In the genomic region with DNA sequence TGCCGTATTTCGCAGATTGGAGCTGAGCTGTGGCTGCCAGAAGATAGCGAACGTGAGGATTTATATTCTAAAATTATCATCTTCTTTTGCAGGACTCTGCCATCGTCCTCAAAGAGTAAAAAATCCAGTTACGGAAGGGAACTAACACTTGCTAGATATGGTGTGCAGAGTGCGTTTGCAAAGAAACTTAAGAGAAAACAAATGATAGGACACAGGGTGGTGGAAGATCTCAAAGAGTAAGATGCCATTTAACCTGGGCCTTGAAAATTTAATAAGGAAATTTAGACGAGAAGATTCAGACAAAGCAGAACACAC, we compare ENCODE assay signal across 8 cellular contexts. TPM values are rescaled to one million over a fixed set of nuclear protein-coding genes. Genes with fewer than 3 reads are reported as not detected.
A peak's percentile ranks its signal among the peaks of the same experiment; 100 is the strongest.
DNase-seq lines count a peak whose midpoint lies in the region; ATAC-seq, FAIRE-seq and TF ChIP-seq lines count a peak whose summit lies in the region.

No MANE protein-coding gene starts in this region.

- in situ Hi-C loops in HepG2 (cut with HindIII; ENCODE audit: extremely low pct_ligation_motif_present, low pct_unique_long_range_greater_than_20kb), result loop anchor here (5.0 to 10.0 kb wide), 2 partner anchors 130 to 307 kb away; no protein-coding TSS in a partner anchor

- H3K4me3 ChIP-seq in A549 (peak overlapping the region; percentile 77), HCT116 (replicated peaks in 1 of 2; ENCODE audit: low read depth in 1 of 2, low read length in 2 of 2) (peak overlapping the region; percentile 72 to 87), adrenal gland (peak overlapping the region; percentile 1 to 66 (median 29)), HepG2 (replicated peaks in 1 of 3; ENCODE audit: insufficient read depth in 1 of 3, low read depth in 2 of 3, low read length in 3 of 3) (peak overlapping the region; percentile 72 to 98 (median 83))

- intact Hi-C loops in HCT116 (cut with micrococcal nuclease), result loop anchor here (5.0 kb wide), 1 partner anchor 455 kb away; no protein-coding TSS in a partner anchor
- intact Hi-C loops in adrenal gland (cut with DNase I), result no loop called here
- intact Hi-C loops in HepG2 (cut with micrococcal nuclease; ENCODE audit: unreplicated experiment), result loop anchor here (1.0 kb wide), 1 partner anchor 128 kb away; no protein-coding TSS in a partner anchor

- TF ChIP-seq POLR2A in A549 (IDR thresholded peaks at IDR 0.05; ENCODE audit: low read length) (no peak), HCT116 (IDR thresholded peaks at IDR 0.05; ENCODE audit: borderline replicate concordance, extremely low read depth, insufficient read depth, insufficient read length) (no peak), adrenal gland (IDR thresholded peaks at IDR 0.05) (peak in 1 of 2 donors; percentile 22), HepG2 (IDR thresholded peaks at IDR 0.05; ENCODE audit: insufficient read depth in 1 of 2, low read depth in 2 of 2, low read length in 2 of 2) (no peak; a peak in 1 of 4 replicates)

- DNase-seq in A549 (ENCODE audit: low read depth in 1 of 2, low spot score in 1 of 2), result no peak
- DNase-seq in HCT116 (ENCODE audit: low read depth, low spot score), result no peak
- no peak for DNase-seq in adrenal gland
- no peak for DNase-seq in HepG2 (ENCODE audit: low spot score)
- no peak for DNase-seq in putamen (ENCODE audit: low spot score)
- no peak for DNase-seq in NCI-H2081 treated with DMSO at 0.1 percent for 48 hours (lab: John Stamatoyannopoulos, UW)
- no peak for DNase-seq in ecto neural progenitor cell (ENCODE audit: low spot score)

- 0 out of 4 replicates have a peak, but pooled peaks cover 0 to 2% of the 10 kb centered on the region in 2 experiments for H3K36me3 ChIP-seq in HCT116 (ENCODE audit: control insufficient read depth in 1 of 2, insufficient read depth in 2 of 2, low read length in 2 of 2)
- no peaks in the 10 kb centered on the region for H3K36me3 ChIP-seq in adrenal gland (replicated peaks in 1 of 2)
- H3K36me3 ChIP-seq in HepG2 (replicated peaks in 1 of 2; ENCODE audit: control insufficient read depth in 1 of 2, insufficient read depth in 2 of 2, low read length in 2 of 2), result no peaks in the 10 kb centered on the region

- H3K9me3 ChIP-seq in A549, result no peaks in the 10 kb centered on the region
- no peaks in the 10 kb centered on the region for H3K9me3 ChIP-seq in HCT116 (ENCODE audit: control insufficient read depth in 1 of 2, insufficient read depth in 1 of 2, low read depth in 1 of 2, low read length in 2 of 2)
- no peaks in the 10 kb centered on the region for H3K9me3 ChIP-seq in adrenal gland (replicated peaks in 1 of 3)
- H3K9me3 ChIP-seq in HepG2 (ENCODE audit: low read length), result no peaks in the 10 kb centered on the region

- TF ChIP-seq CTCF in A549 (IDR thresholded peaks at IDR 0.05) (0 out of 3 replicates have a peak, but pooled peaks have one; percentile 1), HCT116 (IDR thresholded peaks at IDR 0.05 in 2 of 3, conservative IDR thresholded peaks at IDR 0.05 in 1 of 3; ENCODE audit: borderline replicate concordance in 1 of 3, insufficient read depth in 1 of 3, low read depth in 2 of 3, low read length in 2 of 3) (no peak), adrenal gland (IDR thresholded peaks at IDR 0.05) (no peak), HepG2 (CRISPR knock-in tag; IDR thresholded peaks at IDR 0.05) (no peak)

- H3K4me1 ChIP-seq in A549 (peaks cover 7% of the 10 kb centered on the region; the same call in 1 of the 3 replicates), HCT116 (ENCODE audit: control insufficient read depth in 1 of 2, insufficient read depth in 2 of 2, low read length in 2 of 2) (peaks cover 3 to 17% of the 10 kb centered on the region in 2 experiments; a peak in 3 of 4 replicates), adrenal gland (replicated peaks in 1 of 2) (peaks cover 6 to 28% of the 10 kb centered on the region in 2 donors), HepG2 (ENCODE audit: insufficient read depth, low read length) (peaks cover 16% of the 10 kb centered on the region)

- H2AFZ ChIP-seq in HCT116 (ENCODE audit: low read depth, low read length, poor library complexity, severe bottlenecking), result peak overlapping the region; percentile 55
- H2AFZ ChIP-seq in HepG2 (ENCODE audit: low read length), result peak overlapping the region; percentile 96

- 2% methylated on average over 8 of the region's 8 CpGs for WGBS in A549 (ENCODE audit: missing lambda C conversion rate)
- 0 to 1% (median 1%) methylated on average over 8 of the region's 8 CpGs for WGBS in adrenal gland, 4 donors
- under 1% methylated on average over 8 of the region's 8 CpGs for WGBS in HepG2 (ENCODE audit: low lambda C conversion rate)

- FAIRE-seq in A549 (lab: Jason Lieb, UNC) (no peak), HepG2 (lab: Jason Lieb, UNC) (no peak)

- no peaks in the 10 kb centered on the region; the same call in 1 of the 2 replicates for H4K20me1 ChIP-seq in HCT116 (ENCODE audit: insufficient read depth)
- H4K20me1 ChIP-seq in HepG2 (ENCODE audit: insufficient read depth, low read length), result no peaks in the 10 kb centered on the region

- H3K4me2 ChIP-seq in A549 (peak overlapping the region; percentile 71), HCT116 (ENCODE audit: low read length) (peak overlapping the region; percentile 81), HepG2 (ENCODE audit: low read depth, low read length) (peak overlapping the region; percentile 70)

- TF ChIP-seq RAD21 in A549 (conservative IDR thresholded peaks at IDR 0.05 in 1 of 2, IDR thresholded peaks at IDR 0.05 in 1 of 2) (no peak), HCT116 (IDR thresholded peaks at IDR 0.05; ENCODE audit: low read depth) (peak; percentile 34), HepG2 (CRISPR knock-in tag; IDR thresholded peaks at IDR 0.05) (no peak)

- H3K27ac ChIP-seq in A549, result peak overlapping the region; percentile 92 to 95
- peak overlapping the region; percentile 66 for H3K27ac ChIP-seq in HCT116 (ENCODE audit: low read depth, low read length)
- H3K27ac ChIP-seq in adrenal gland, result peak overlapping the region; percentile 69 to 98 (median 89)
- peak overlapping the region; percentile 85 for H3K27ac ChIP-seq in HepG2 (ENCODE audit: extremely low read length, insufficient read depth, low read length)

- H3K27me3 ChIP-seq in HCT116 (ENCODE audit: insufficient read depth, low read length) (no peaks in the 10 kb centered on the region), adrenal gland (no peaks in the 10 kb centered on the region), HepG2 (ENCODE audit: control insufficient read depth in 1 of 2, insufficient read depth in 2 of 2, low read length in 2 of 2) (no peaks in the 10 kb centered on the region; a peak in 1 of 5 replicates)

- BruUV-seq in HCT116 (replicated peaks; lab: Mats Ljungman, UMichigan) (TSS peak; percentile 81), HepG2 (replicated peaks; lab: Mats Ljungman, UMichigan) (TSS peak; percentile 83)

- ATAC-seq in A549 (peak; percentile 37 to 43; a peak in 4 of 6 replicates), HCT116 (no peak), HepG2 (peak; percentile 17; the same call in 2 of the 3 replicates), HG02970 (IDR thresholded peaks at IDR 0.05; ENCODE audit: low FRiP score, unreplicated experiment) (no peak)

- peaks cover 82% of the 10 kb centered on the region for H3K79me2 ChIP-seq in HCT116 (ENCODE audit: insufficient read depth, low read length)
- peaks cover 26% of the 10 kb centered on the region for H3K79me2 ChIP-seq in HepG2 (ENCODE audit: insufficient read depth, low read length)

- TF ChIP-seq EP300 in A549 (IDR thresholded peaks at IDR 0.05) (no peak), HepG2 (IDR thresholded peaks at IDR 0.05; ENCODE audit: low read depth in 2 of 2, low read length in 2 of 2) (no peak), HepG2 (CRISPR knock-in tag; IDR thresholded peaks at IDR 0.05; ENCODE audit: borderline replicate concordance) (no peak)

- POLR2A ChIA-PET in A549 (lab: Yijun Ruan, JAX), result interaction anchor here (1.3 kb wide), 1 partner anchor 301 kb away, joined by 3 read pairs; no protein-coding TSS in a partner anchor
- POLR2A ChIA-PET in HCT116 (lab: Charles Lee), result no interaction called here
- POLR2A ChIA-PET in HepG2 (lab: Yijun Ruan, JAX), result no interaction called here

- H3K9me2 ChIP-seq in HCT116 (ENCODE audit: insufficient read depth), result no peaks in the 10 kb centered on the region

- H3K9ac ChIP-seq in HCT116 (ENCODE audit: low read length) (peak overlapping the region; percentile 81), HepG2 (ENCODE audit: insufficient read depth, low read depth, low read length) (peak overlapping the region; percentile 89)

- CTCF ChIA-PET in A549 (lab: Yijun Ruan, JAX) (interaction anchor here (0.7 to 1.4 kb wide), 6 partner anchors 8 to 194 kb away, joined by 3 to 4 read pairs (median 3); no protein-coding TSS in a partner anchor), HCT116 (lab: Charles Lee) (interaction anchor here (0.7 kb wide), 1 partner anchor 128 kb away, joined by 5 read pairs; no protein-coding TSS in a partner anchor), HepG2 (lab: Yijun Ruan, JAX; ENCODE audit: low intra/inter-chr PET ratio, low total read pairs) (interaction anchor here (1.5 kb wide), 1 partner anchor 128 kb away, joined by 7 read pairs; no protein-coding TSS in a partner anchor)

- RAD21 ChIA-PET in HCT116 (lab: Charles Lee; ENCODE audit: low non-redundant PET in 1 of 2, low total read pairs in 2 of 2, uncharacterized antibody in 2 of 2, unreplicated experiment in 2 of 2), result interaction anchor here in 1 of 2 experiments (0.7 kb wide), 1 partner anchor 69 kb away, joined by 4 read pairs; no protein-coding TSS in a partner anchor

RNA-seq across cellular contexts. Expression of a gene that starts 0.6 kb away (rescaled TPM):
- 22.8 and 56.7 TPM in 2 replicates for polyA plus RNA-seq in A549 (2011; rRNA removed)
- 4.6 and 6.5 TPM in 2 replicates for polyA plus RNA-seq in A549 (2012; cell fraction: cytosol; rRNA removed)
- polyA plus RNA-seq in A549 (2012; cell fraction: nucleus; rRNA removed), result 2.2 and 4.2 TPM in 2 replicates
- polyA plus RNA-seq in A549 (2017; fragmentation: RNase III; extraction: RNeasy Plus Mini Kit Qiagen cat#74134 plus additional on column Dnase treatment), result 51.8 to 58.5 TPM (median 56.0 TPM) in 3 replicates
- 2.7 and 2.9 TPM in 2 replicates for polyA minus RNA-seq in A549 (2011; rRNA and poly(A)+ RNA removed)
- 39.5 TPM for total RNA-seq in HCT116 (2021; ENCODE audit: unreplicated experiment)
- 11.3 and 15.3 TPM in 2 replicates for polyA plus RNA-seq in HCT116 (2012)
- total RNA-seq in adrenal gland, result 10 to 100 TPM; 15.3 to 49.6 (median 34.9) TPM
- polyA plus RNA-seq in adrenal gland, result 10 to 100 TPM; 41.6 to 65.6 (median 61.1) TPM
- 37.1 and 49.6 TPM in 2 replicates for total RNA-seq in HepG2 (2016; rRNA removed; fragmentation: Illumina TruSeq; extraction: Trizol)
- 3.9 and 6.1 TPM in 2 replicates for total RNA-seq in HepG2 (2016; cell fraction: cytosol; rRNA removed; fragmentation: Illumina TruSeq; extraction: Trizol; ENCODE audit: low read depth)
- total RNA-seq in HepG2 (2016; cell fraction: insoluble cytoplasmic fraction; rRNA removed; fragmentation: Illumina TruSeq; extraction: Trizol), result 35.3 and 53.0 TPM in 2 replicates
- 11.4 and 13.1 TPM in 2 replicates for total RNA-seq in HepG2 (2016; cell fraction: membrane; rRNA removed; fragmentation: Illumina TruSeq; extraction: Trizol)
- total RNA-seq in HepG2 (2016; cell fraction: nucleus; rRNA removed; fragmentation: Illumina TruSeq; extraction: Trizol), result 32.4 and 39.1 TPM in 2 replicates
- polyA plus RNA-seq in HepG2 (2011; rRNA removed), result 8.3 and 9.7 TPM in 2 replicates
- polyA plus RNA-seq in HepG2 (2011; cell fraction: cytosol; rRNA removed), result 2.7 and 4.9 TPM in 2 replicates
- polyA plus RNA-seq in HepG2 (2011; cell fraction: nucleus; rRNA removed), result 5.9 and 7.9 TPM in 2 replicates
- 21.4 and 27.3 TPM in 2 replicates for polyA plus RNA-seq in HepG2 (2012)
- polyA plus RNA-seq in HepG2 (2016; cell fraction: cytosol; fragmentation: Illumina TruSeq; extraction: Trizol; ENCODE audit: low read depth), result 3.7 and 4.1 TPM in 2 replicates
- 57.8 and 59.1 TPM in 2 replicates for polyA plus RNA-seq in HepG2 (2016; cell fraction: insoluble cytoplasmic fraction; fragmentation: Illumina TruSeq; extraction: Trizol; ENCODE audit: low read depth)
- polyA plus RNA-seq in HepG2 (2016; cell fraction: membrane; fragmentation: Illumina TruSeq; extraction: Trizol; ENCODE audit: low read depth), result 8.7 and 8.8 TPM in 2 replicates
- 57.7 and 59.2 TPM in 2 replicates for polyA plus RNA-seq in HepG2 (2016; cell fraction: nucleus; fragmentation: Illumina TruSeq; extraction: Trizol; ENCODE audit: insufficient read depth, low read depth)
- polyA minus RNA-seq in HepG2 (2011; rRNA and poly(A)+ RNA removed; ENCODE audit: low replicate concordance), result 0.42 and 0.72 TPM in 2 replicates
- 6.1 and 6.3 TPM in 2 replicates for polyA minus RNA-seq in HepG2 (2011; cell fraction: cytosol; rRNA and poly(A)+ RNA removed)
- polyA minus RNA-seq in HepG2 (2011; cell fraction: nucleus; rRNA and poly(A)+ RNA removed), result 26.4 and 31.5 TPM in 2 replicates

RNA-seq across cellular contexts. Expression of a gene that starts 0.8 kb away (rescaled TPM):
- 4.8 and 7.4 TPM in 2 replicates for polyA plus RNA-seq in A549 (2011; rRNA removed)
- 1.8 TPM in 2 replicates for polyA plus RNA-seq in A549 (2012; cell fraction: cytosol; rRNA removed)
- 2.7 and 4.2 TPM in 2 replicates for polyA plus RNA-seq in A549 (2012; cell fraction: nucleus; rRNA removed)
- 4.4 to 5.4 TPM (median 5.1 TPM) in 3 replicates for polyA plus RNA-seq in A549 (2017; fragmentation: RNase III; extraction: RNeasy Plus Mini Kit Qiagen cat#74134 plus additional on column Dnase treatment)
- 2.0 and 3.4 TPM in 2 replicates for polyA minus RNA-seq in A549 (2011; rRNA and poly(A)+ RNA removed)
- total RNA-seq in HCT116 (2021; ENCODE audit: unreplicated experiment), result 21.4 TPM
- polyA plus RNA-seq in HCT116 (2012), result 5.2 and 6.0 TPM in 2 replicates
- total RNA-seq in adrenal gland, result 1 to 10 TPM in 7 of 8 donors, under 1 TPM in 1; 0.66 to 6.6 (median 2.6) TPM
- 1 to 10 TPM; 2.6 to 9.1 (median 6.4) TPM for polyA plus RNA-seq in adrenal gland
- total RNA-seq in HepG2 (2016; rRNA removed; fragmentation: Illumina TruSeq; extraction: Trizol), result 14.0 and 15.9 TPM in 2 replicates
- 8.8 and 10.4 TPM in 2 replicates for total RNA-seq in HepG2 (2016; cell fraction: cytosol; rRNA removed; fragmentation: Illumina TruSeq; extraction: Trizol; ENCODE audit: low read depth)
- 14.3 and 14.4 TPM in 2 replicates for total RNA-seq in HepG2 (2016; cell fraction: insoluble cytoplasmic fraction; rRNA removed; fragmentation: Illumina TruSeq; extraction: Trizol)
- total RNA-seq in HepG2 (2016; cell fraction: membrane; rRNA removed; fragmentation: Illumina TruSeq; extraction: Trizol), result 6.6 and 8.6 TPM in 2 replicates
- total RNA-seq in HepG2 (2016; cell fraction: nucleus; rRNA removed; fragmentation: Illumina TruSeq; extraction: Trizol), result 35.5 and 36.5 TPM in 2 replicates
- 5.6 and 8.6 TPM in 2 replicates for polyA plus RNA-seq in HepG2 (2011; rRNA removed)
- 1.1 and 1.4 TPM in 2 replicates for polyA plus RNA-seq in HepG2 (2011; cell fraction: cytosol; rRNA removed)
- 12.0 and 12.2 TPM in 2 replicates for polyA plus RNA-seq in HepG2 (2011; cell fraction: nucleus; rRNA removed)
- 3.5 and 4.7 TPM in 2 replicates for polyA plus RNA-seq in HepG2 (2012)
- 0.24 and 0.28 TPM in 2 replicates for polyA plus RNA-seq in HepG2 (2016; cell fraction: cytosol; fragmentation: Illumina TruSeq; extraction: Trizol; ENCODE audit: low read depth)
- 5.9 and 6.6 TPM in 2 replicates for polyA plus RNA-seq in HepG2 (2016; cell fraction: insoluble cytoplasmic fraction; fragmentation: Illumina TruSeq; extraction: Trizol; ENCODE audit: low read depth)
- 0.56 and 0.65 TPM in 2 replicates for polyA plus RNA-seq in HepG2 (2016; cell fraction: membrane; fragmentation: Illumina TruSeq; extraction: Trizol; ENCODE audit: low read depth)
- 33.8 and 37.5 TPM in 2 replicates for polyA plus RNA-seq in HepG2 (2016; cell fraction: nucleus; fragmentation: Illumina TruSeq; extraction: Trizol; ENCODE audit: insufficient read depth, low read depth)
- 1.4 and 3.9 TPM in 2 replicates for polyA minus RNA-seq in HepG2 (2011; rRNA and poly(A)+ RNA removed; ENCODE audit: low replicate concordance)
- 2.6 and 3.3 TPM in 2 replicates for polyA minus RNA-seq in HepG2 (2011; cell fraction: cytosol; rRNA and poly(A)+ RNA removed)
- polyA minus RNA-seq in HepG2 (2011; cell fraction: nucleus; rRNA and poly(A)+ RNA removed), result 30.2 and 33.6 TPM in 2 replicates

Comparison
In these comparisons a context has a peak if more than half of its experiments do, and no peak if none do; other contexts are left out.
1. ATAC-seq: peak in A549 (2 of 2) and HepG2 (single experiment); none in HCT116 (single experiment) and HG02970 (single experiment).
2. H3K4me3 ChIP-seq: peak in every context shown above with its lines; median percentile 83 in HepG2; 80 in HCT116; 77 in A549; 29 in adrenal gland.
3. intact Hi-C loops: an anchor here in HCT116 (5.0 kb wide) and HepG2 (1.0 kb wide); none called in adrenal gland.
4. Peak in every context shown above with its lines, with median percentiles within 50 percentile points of each other: H3K27ac ChIP-seq and H3K4me2 ChIP-seq.